Comparison of ENCODE assay signal across 1 cellular context in the genomic region with DNA sequence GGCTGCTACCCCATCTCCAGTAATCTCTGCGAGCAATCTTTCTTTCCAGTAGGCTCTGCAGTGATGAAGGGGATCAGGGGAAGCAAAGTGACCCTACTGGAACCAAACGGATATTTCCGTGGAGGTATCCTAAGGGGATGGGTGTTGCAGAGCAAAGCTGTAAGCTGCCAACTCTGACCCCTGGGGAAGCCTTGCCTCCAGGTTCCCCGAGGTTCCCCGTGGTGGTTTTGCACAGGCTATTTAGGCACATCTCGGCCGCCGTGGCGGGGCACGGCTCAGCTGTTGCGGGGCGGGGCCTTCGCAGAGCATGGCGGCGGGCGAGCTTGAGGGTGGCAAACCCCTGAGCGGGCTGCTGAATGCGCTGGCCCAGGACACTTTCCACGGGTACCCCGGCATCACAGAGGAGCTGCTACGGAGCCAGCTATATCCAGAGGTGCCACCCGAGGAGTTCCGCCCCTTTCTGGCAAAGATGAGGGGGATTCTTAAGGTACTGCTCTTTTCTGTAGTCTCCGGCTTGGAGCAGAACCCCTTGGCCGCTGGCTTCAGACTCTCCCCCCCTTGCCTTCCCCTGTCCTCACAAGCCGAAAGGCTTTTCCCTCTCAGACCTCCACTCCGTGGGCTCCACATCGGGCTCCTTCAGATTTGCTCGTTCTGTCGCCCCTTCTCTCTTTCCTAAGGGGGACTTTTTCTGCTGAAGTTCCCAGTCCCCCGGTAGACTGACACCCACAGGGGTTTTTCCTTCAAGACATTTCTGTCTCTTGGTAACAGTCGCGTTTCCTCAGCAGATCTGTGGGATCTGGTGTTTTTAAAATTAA.
TF ChIP-seq lines count a peak whose summit lies in the region.

A gene (plus strand): TSS at position 303 of the 815 bp plus-strand sequence. CDS start 5 bp downstream, at position 308.

TF ChIP-seq in HepG2, 621 proteins besides CTCF, POLR2A, EP300 and RAD21 (continued from another document and continues in another):
- TF ChIP-seq, protein P1, sequence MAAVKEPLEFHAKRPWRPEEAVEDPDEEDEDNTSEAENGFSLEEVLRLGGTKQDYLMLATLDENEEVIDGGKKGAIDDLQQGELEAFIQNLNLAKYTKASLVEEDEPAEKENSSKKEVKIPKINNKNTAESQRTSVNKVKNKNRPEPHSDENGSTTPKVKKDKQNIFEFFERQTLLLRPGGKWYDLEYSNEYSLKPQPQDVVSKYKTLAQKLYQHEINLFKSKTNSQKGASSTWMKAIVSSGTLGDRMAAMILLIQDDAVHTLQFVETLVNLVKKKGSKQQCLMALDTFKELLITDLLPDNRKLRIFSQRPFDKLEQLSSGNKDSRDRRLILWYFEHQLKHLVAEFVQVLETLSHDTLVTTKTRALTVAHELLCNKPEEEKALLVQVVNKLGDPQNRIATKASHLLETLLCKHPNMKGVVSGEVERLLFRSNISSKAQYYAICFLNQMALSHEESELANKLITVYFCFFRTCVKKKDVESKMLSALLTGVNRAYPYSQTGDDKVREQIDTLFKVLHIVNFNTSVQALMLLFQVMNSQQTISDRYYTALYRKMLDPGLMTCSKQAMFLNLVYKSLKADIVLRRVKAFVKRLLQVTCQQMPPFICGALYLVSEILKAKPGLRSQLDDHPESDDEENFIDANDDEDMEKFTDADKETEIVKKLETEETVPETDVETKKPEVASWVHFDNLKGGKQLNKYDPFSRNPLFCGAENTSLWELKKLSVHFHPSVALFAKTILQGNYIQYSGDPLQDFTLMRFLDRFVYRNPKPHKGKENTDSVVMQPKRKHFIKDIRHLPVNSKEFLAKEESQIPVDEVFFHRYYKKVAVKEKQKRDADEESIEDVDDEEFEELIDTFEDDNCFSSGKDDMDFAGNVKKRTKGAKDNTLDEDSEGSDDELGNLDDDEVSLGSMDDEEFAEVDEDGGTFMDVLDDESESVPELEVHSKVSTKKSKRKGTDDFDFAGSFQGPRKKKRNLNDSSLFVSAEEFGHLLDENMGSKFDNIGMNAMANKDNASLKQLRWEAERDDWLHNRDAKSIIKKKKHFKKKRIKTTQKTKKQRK (IDR thresholded peaks at IDR 0.05; ENCODE audit: low read length), result no peak
- no peak for TF ChIP-seq ZNF746 (CRISPR knock-in tag; IDR thresholded peaks at IDR 0.05)
- peak; percentile 68 for TF ChIP-seq ETV5 (CRISPR knock-in tag; IDR thresholded peaks at IDR 0.05; ENCODE audit: borderline replicate concordance)
- TF ChIP-seq ZNF205 (CRISPR knock-in tag; IDR thresholded peaks at IDR 0.05), result no peak
- TF ChIP-seq KLF9 (CRISPR knock-in tag; IDR thresholded peaks at IDR 0.05; ENCODE audit: low read depth), result no peak
- TF ChIP-seq ZNF296 (CRISPR knock-in tag; conservative IDR thresholded peaks at IDR 0.05), result peak; percentile 74; the same call in 1 of the 2 replicates
- peak; percentile 73; the same call in 1 of the 2 replicates for TF ChIP-seq ZKSCAN5 (CRISPR knock-in tag; IDR thresholded peaks at IDR 0.05)
- no peak for TF ChIP-seq ZBTB8A (CRISPR knock-in tag; IDR thresholded peaks at IDR 0.05; ENCODE audit: borderline replicate concordance, low read depth)
- no peak for TF ChIP-seq NBN (conservative IDR thresholded peaks at IDR 0.05)
- TF ChIP-seq EHMT2 (IDR thresholded peaks at IDR 0.05; ENCODE audit: borderline replicate concordance, low read depth, low read length), result no peak
- TF ChIP-seq SPEN (CRISPR knock-in tag; IDR thresholded peaks at IDR 0.05; ENCODE audit: low read depth), result peak; percentile 88
- TF ChIP-seq ZSCAN21 (CRISPR knock-in tag; IDR thresholded peaks at IDR 0.05; ENCODE audit: borderline replicate concordance), result peak; percentile 37; the same call in 1 of the 2 replicates
- peak; percentile 87 for TF ChIP-seq ZNF878 (CRISPR knock-in tag; IDR thresholded peaks at IDR 0.05)
- no peak for TF ChIP-seq RBM22 (optimal IDR thresholded peaks at IDR 0.05; ENCODE audit: low read length)
- TF ChIP-seq, protein P2, sequence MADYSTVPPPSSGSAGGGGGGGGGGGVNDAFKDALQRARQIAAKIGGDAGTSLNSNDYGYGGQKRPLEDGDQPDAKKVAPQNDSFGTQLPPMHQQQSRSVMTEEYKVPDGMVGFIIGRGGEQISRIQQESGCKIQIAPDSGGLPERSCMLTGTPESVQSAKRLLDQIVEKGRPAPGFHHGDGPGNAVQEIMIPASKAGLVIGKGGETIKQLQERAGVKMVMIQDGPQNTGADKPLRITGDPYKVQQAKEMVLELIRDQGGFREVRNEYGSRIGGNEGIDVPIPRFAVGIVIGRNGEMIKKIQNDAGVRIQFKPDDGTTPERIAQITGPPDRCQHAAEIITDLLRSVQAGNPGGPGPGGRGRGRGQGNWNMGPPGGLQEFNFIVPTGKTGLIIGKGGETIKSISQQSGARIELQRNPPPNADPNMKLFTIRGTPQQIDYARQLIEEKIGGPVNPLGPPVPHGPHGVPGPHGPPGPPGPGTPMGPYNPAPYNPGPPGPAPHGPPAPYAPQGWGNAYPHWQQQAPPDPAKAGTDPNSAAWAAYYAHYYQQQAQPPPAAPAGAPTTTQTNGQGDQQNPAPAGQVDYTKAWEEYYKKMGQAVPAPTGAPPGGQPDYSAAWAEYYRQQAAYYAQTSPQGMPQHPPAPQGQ (CRISPR knock-in tag; IDR thresholded peaks at IDR 0.05; ENCODE audit: borderline replicate concordance), result peak; percentile 93; the same call in 1 of the 2 replicates
- no peak for TF ChIP-seq ZNF34 (CRISPR knock-in tag; IDR thresholded peaks at IDR 0.05; ENCODE audit: borderline replicate concordance)
- TF ChIP-seq HCFC1 (IDR thresholded peaks at IDR 0.05; ENCODE audit: low read depth, low read length), result no peak
- no peak for TF ChIP-seq ZNF672 (CRISPR knock-in tag; IDR thresholded peaks at IDR 0.05)
- peak; percentile 97 for TF ChIP-seq ZNF335 (CRISPR knock-in tag; IDR thresholded peaks at IDR 0.05)
- TF ChIP-seq ZNF777 (CRISPR knock-in tag; IDR thresholded peaks at IDR 0.05), result peak; percentile 36; the same call in 1 of the 2 replicates
- no peak for TF ChIP-seq FOXK2 (IDR thresholded peaks at IDR 0.05)
- peak; percentile 98; the same call in 1 of the 2 replicates for TF ChIP-seq ZNF782 (CRISPR knock-in tag; IDR thresholded peaks at IDR 0.05; ENCODE audit: borderline replicate concordance)
- no peak for TF ChIP-seq ZFP41 (CRISPR knock-in tag; IDR thresholded peaks at IDR 0.05; ENCODE audit: borderline replicate concordance)
- no peak for TF ChIP-seq KAT2B (IDR thresholded peaks at IDR 0.05; ENCODE audit: borderline replicate concordance, low read depth, low read length)
- TF ChIP-seq ZNF724P (CRISPR knock-in tag; IDR thresholded peaks at IDR 0.05; ENCODE audit: borderline replicate concordance), result peak; percentile 93
- peak; percentile 83 for TF ChIP-seq MXD4 (CRISPR knock-in tag; IDR thresholded peaks at IDR 0.05)
- TF ChIP-seq ZSCAN12 (CRISPR knock-in tag; IDR thresholded peaks at IDR 0.05), result no peak; the same call in 1 of the 2 replicates
- TF ChIP-seq, protein P3, sequence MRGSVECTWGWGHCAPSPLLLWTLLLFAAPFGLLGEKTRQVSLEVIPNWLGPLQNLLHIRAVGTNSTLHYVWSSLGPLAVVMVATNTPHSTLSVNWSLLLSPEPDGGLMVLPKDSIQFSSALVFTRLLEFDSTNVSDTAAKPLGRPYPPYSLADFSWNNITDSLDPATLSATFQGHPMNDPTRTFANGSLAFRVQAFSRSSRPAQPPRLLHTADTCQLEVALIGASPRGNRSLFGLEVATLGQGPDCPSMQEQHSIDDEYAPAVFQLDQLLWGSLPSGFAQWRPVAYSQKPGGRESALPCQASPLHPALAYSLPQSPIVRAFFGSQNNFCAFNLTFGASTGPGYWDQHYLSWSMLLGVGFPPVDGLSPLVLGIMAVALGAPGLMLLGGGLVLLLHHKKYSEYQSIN (CRISPR knock-in tag; IDR thresholded peaks at IDR 0.05; ENCODE audit: borderline replicate concordance), result no peak
- TF ChIP-seq HDAC2 (CRISPR knock-in tag; IDR thresholded peaks at IDR 0.05), result peak; percentile 74; the same call in 1 of the 2 replicates
- no peak for TF ChIP-seq FIP1L1 (IDR thresholded peaks at IDR 0.05; ENCODE audit: borderline replicate concordance, insufficient read depth, low read depth, low read length)
- TF ChIP-seq ZNF232 (CRISPR knock-in tag; IDR thresholded peaks at IDR 0.05; ENCODE audit: borderline replicate concordance), result peak; percentile 67; the same call in 1 of the 2 replicates
- peak; percentile 86 for TF ChIP-seq SRY (CRISPR knock-in tag; IDR thresholded peaks at IDR 0.05)
- no peak for TF ChIP-seq RCOR2 (CRISPR knock-in tag; IDR thresholded peaks at IDR 0.05)
- TF ChIP-seq, protein P4, sequence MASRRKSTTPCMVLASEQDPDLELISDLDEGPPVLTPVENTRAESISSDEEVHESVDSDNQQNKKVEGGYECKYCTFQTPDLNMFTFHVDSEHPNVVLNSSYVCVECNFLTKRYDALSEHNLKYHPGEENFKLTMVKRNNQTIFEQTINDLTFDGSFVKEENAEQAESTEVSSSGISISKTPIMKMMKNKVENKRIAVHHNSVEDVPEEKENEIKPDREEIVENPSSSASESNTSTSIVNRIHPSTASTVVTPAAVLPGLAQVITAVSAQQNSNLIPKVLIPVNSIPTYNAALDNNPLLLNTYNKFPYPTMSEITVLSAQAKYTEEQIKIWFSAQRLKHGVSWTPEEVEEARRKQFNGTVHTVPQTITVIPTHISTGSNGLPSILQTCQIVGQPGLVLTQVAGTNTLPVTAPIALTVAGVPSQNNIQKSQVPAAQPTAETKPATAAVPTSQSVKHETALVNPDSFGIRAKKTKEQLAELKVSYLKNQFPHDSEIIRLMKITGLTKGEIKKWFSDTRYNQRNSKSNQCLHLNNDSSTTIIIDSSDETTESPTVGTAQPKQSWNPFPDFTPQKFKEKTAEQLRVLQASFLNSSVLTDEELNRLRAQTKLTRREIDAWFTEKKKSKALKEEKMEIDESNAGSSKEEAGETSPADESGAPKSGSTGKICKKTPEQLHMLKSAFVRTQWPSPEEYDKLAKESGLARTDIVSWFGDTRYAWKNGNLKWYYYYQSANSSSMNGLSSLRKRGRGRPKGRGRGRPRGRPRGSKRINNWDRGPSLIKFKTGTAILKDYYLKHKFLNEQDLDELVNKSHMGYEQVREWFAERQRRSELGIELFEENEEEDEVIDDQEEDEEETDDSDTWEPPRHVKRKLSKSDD (CRISPR knock-in tag; IDR thresholded peaks at IDR 0.05; ENCODE audit: low read depth), result peak; percentile 78
- TF ChIP-seq PCBP1 (IDR thresholded peaks at IDR 0.05; ENCODE audit: borderline replicate concordance, low read depth, low read length), result 0 out of 2 replicates have a peak, but pooled peaks have one; percentile 49
- no peak for TF ChIP-seq NFIC (IDR thresholded peaks at IDR 0.05; ENCODE audit: low read length)
- TF ChIP-seq NCOA5 (CRISPR knock-in tag; IDR thresholded peaks at IDR 0.05), result no peak
- TF ChIP-seq PRPF4 (IDR thresholded peaks at IDR 0.05; ENCODE audit: low read depth, low read length, poor library complexity, severe bottlenecking), result no peak
- TF ChIP-seq ZNF530 (CRISPR knock-in tag; IDR thresholded peaks at IDR 0.05; ENCODE audit: low read depth), result no peak
- no peak for TF ChIP-seq ZNF329 (CRISPR knock-in tag; IDR thresholded peaks at IDR 0.05; ENCODE audit: low read depth)
- TF ChIP-seq, protein P5, sequence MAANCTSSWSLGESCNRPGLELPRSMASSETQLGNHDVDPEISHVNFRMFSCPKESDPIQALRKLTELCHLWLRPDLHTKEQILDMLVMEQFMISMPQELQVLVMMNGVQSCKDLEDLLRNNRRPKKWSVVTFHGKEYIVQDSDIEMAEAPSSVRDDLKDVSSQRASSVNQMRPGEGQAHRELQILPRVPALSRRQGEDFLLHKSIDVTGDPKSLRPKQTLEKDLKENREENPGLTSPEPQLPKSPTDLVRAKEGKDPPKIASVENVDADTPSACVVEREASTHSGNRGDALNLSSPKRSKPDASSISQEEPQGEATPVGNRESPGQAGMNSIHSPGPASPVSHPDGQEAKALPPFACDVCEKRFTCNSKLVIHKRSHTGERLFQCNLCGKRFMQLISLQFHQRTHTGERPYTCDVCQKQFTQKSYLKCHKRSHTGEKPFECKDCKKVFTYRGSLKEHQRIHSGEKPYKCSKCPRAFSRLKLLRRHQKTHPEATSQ (CRISPR knock-in tag; IDR thresholded peaks at IDR 0.05; ENCODE audit: borderline replicate concordance), result peak; percentile 89
- TF ChIP-seq, protein P6, sequence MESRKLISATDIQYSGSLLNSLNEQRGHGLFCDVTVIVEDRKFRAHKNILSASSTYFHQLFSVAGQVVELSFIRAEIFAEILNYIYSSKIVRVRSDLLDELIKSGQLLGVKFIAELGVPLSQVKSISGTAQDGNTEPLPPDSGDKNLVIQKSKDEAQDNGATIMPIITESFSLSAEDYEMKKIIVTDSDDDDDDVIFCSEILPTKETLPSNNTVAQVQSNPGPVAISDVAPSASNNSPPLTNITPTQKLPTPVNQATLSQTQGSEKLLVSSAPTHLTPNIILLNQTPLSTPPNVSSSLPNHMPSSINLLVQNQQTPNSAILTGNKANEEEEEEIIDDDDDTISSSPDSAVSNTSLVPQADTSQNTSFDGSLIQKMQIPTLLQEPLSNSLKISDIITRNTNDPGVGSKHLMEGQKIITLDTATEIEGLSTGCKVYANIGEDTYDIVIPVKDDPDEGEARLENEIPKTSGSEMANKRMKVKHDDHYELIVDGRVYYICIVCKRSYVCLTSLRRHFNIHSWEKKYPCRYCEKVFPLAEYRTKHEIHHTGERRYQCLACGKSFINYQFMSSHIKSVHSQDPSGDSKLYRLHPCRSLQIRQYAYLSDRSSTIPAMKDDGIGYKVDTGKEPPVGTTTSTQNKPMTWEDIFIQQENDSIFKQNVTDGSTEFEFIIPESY (CRISPR knock-in tag; IDR thresholded peaks at IDR 0.05), result no peak
- TF ChIP-seq HDAC6 (IDR thresholded peaks at IDR 0.05; ENCODE audit: low read depth, low read length), result no peak
- TF ChIP-seq, protein P7, sequence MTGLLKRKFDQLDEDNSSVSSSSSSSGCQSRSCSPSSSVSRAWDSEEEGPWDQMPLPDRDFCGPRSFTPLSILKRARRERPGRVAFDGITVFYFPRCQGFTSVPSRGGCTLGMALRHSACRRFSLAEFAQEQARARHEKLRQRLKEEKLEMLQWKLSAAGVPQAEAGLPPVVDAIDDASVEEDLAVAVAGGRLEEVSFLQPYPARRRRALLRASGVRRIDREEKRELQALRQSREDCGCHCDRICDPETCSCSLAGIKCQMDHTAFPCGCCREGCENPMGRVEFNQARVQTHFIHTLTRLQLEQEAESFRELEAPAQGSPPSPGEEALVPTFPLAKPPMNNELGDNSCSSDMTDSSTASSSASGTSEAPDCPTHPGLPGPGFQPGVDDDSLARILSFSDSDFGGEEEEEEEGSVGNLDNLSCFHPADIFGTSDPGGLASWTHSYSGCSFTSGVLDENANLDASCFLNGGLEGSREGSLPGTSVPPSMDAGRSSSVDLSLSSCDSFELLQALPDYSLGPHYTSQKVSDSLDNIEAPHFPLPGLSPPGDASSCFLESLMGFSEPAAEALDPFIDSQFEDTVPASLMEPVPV (CRISPR knock-in tag; IDR thresholded peaks at IDR 0.05), result peak; percentile 92
- peak; percentile 97 for TF ChIP-seq KAT8 (CRISPR knock-in tag; IDR thresholded peaks at IDR 0.05)
- no peak for TF ChIP-seq SCMH1 (CRISPR knock-in tag; IDR thresholded peaks at IDR 0.05; ENCODE audit: borderline replicate concordance)
- TF ChIP-seq, protein P8, sequence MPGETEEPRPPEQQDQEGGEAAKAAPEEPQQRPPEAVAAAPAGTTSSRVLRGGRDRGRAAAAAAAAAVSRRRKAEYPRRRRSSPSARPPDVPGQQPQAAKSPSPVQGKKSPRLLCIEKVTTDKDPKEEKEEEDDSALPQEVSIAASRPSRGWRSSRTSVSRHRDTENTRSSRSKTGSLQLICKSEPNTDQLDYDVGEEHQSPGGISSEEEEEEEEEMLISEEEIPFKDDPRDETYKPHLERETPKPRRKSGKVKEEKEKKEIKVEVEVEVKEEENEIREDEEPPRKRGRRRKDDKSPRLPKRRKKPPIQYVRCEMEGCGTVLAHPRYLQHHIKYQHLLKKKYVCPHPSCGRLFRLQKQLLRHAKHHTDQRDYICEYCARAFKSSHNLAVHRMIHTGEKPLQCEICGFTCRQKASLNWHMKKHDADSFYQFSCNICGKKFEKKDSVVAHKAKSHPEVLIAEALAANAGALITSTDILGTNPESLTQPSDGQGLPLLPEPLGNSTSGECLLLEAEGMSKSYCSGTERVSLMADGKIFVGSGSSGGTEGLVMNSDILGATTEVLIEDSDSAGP (CRISPR knock-in tag; IDR thresholded peaks at IDR 0.05; ENCODE audit: borderline replicate concordance), result peak; percentile 90
